ENCODE assay signal across 8 cellular contexts in genomic region chr4:140374130-140374477, GRCh38. TPM values are rescaled to one million over a fixed set of nuclear protein-coding genes. Genes with fewer than 3 reads are reported as not detected.
DNase-seq lines count a peak whose midpoint lies in the region; ATAC-seq and TF ChIP-seq lines count a peak whose summit lies in the region.

No MANE protein-coding gene starts in this region.

- H3K4me3 Mint-ChIP-seq in WTC11: no peak overlapping the region

- no peak for ATAC-seq in WTC11
- no peak for ATAC-seq in GM18867 (IDR thresholded peaks at IDR 0.05; ENCODE audit: unreplicated experiment)

- H3K27ac Mint-ChIP-seq in WTC11: peak overlapping the region; percentile 91

- H3K4me1 Mint-ChIP-seq in WTC11: peaks cover 22% of the 10 kb centered on the region

- no peaks in the 10 kb centered on the region for H3K9me3 Mint-ChIP-seq in WTC11

- H3K27ac ChIP-seq in iPS-18a (ENCODE audit: low read length) (peak overlapping the region; percentile 18), substantia nigra (ENCODE audit: low read depth, low read length, poor library complexity, severe bottlenecking) (peak overlapping the region; percentile 90)

- no peaks in the 10 kb centered on the region for H3K36me3 Mint-ChIP-seq in WTC11

- TF ChIP-seq CTCF in WTC11 (IDR thresholded peaks at IDR 0.05): no peak

- DNase-seq in NCI-H1694 treated with DMSO at 0.1 percent for 48 hours (lab: John Stamatoyannopoulos, UW) (peak; percentile 3), NCI-H1694 (lab: John Stamatoyannopoulos, UW) (no peak), WTC11 (ENCODE audit: low spot score) (no peak), substantia nigra (lab: John Stamatoyannopoulos, UW) (no peak), GM19240 (ENCODE audit: insufficient read length, low spot score) (no peak), NCI-H128 (lab: John Stamatoyannopoulos, UW; ENCODE audit: unreplicated experiment) (no peak)

- H3K27me3 ChIP-seq in iPS-18a (ENCODE audit: control insufficient read depth, insufficient read depth, low read length): no peaks in the 10 kb centered on the region

- POLR2A ChIA-PET in WTC11 (lab: Charles Lee): interaction anchor here (1.0 to 1.9 kb wide), 8 partner anchors 11 to 383 kb away, joined by 3 to 11 read pairs (median 6); partner anchors contain the start of genes CLGN, MGAT4D and TBC1D9

- no peaks in the 10 kb centered on the region for H3K27me3 Mint-ChIP-seq in WTC11 (ENCODE audit: low read depth)

- H3K4me3 ChIP-seq in iPS-18a (ENCODE audit: low read length): peak overlapping the region; percentile 83

- H3K36me3 ChIP-seq in iPS-18a (ENCODE audit: control insufficient read depth, low read depth, low read length): no peaks in the 10 kb centered on the region

- CTCF ChIA-PET in WTC11 (lab: Charles Lee): interaction anchor here (1.0 to 3.3 kb wide), 9 partner anchors 13 to 327 kb away, joined by 3 to 84 read pairs (median 7); partner anchors contain the start of genes CLGN and ELMOD2

- no peaks in the 10 kb centered on the region for H3K9me3 ChIP-seq in iPS-18a (ENCODE audit: control insufficient read depth, low read depth, low read length)

- peak overlapping the region; percentile 77 for H3K9ac ChIP-seq in iPS-18a (ENCODE audit: low read length)

- peaks cover 8% of the 10 kb centered on the region for H3K4me1 ChIP-seq in iPS-18a (ENCODE audit: control insufficient read depth, low read depth, low read length)

TF ChIP-seq in WTC11, 78 proteins besides CTCF, POLR2A, EP300 and RAD21:
- TF ChIP-seq FOXJ3 (CRISPR knock-in tag; IDR thresholded peaks at IDR 0.05; ENCODE audit: borderline replicate concordance): no peak
- TF ChIP-seq, protein P1, sequence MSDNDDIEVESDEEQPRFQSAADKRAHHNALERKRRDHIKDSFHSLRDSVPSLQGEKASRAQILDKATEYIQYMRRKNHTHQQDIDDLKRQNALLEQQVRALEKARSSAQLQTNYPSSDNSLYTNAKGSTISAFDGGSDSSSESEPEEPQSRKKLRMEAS (CRISPR knock-in tag; IDR thresholded peaks at IDR 0.05): no peak
- no peak for TF ChIP-seq ZNF121 (CRISPR knock-in tag; IDR thresholded peaks at IDR 0.05)
- TF ChIP-seq, protein P2, sequence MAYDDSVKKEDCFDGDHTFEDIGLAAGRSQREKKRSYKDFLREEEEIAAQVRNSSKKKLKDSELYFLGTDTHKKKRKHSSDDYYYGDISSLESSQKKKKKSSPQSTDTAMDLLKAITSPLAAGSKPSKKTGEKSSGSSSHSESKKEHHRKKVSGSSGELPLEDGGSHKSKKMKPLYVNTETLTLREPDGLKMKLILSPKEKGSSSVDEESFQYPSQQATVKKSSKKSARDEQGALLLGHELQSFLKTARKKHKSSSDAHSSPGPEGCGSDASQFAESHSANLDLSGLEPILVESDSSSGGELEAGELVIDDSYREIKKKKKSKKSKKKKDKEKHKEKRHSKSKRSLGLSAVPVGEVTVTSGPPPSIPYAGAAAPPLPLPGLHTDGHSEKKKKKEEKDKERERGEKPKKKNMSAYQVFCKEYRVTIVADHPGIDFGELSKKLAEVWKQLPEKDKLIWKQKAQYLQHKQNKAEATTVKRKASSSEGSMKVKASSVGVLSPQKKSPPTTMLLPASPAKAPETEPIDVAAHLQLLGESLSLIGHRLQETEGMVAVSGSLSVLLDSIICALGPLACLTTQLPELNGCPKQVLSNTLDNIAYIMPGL (CRISPR knock-in tag; IDR thresholded peaks at IDR 0.05): no peak
- no peak for TF ChIP-seq MXD4 (CRISPR knock-in tag; IDR thresholded peaks at IDR 0.05; ENCODE audit: borderline replicate concordance)
- TF ChIP-seq ZNF317 (CRISPR knock-in tag; IDR thresholded peaks at IDR 0.05; ENCODE audit: borderline replicate concordance, low read depth): no peak
- TF ChIP-seq KAT7 (CRISPR knock-in tag; IDR thresholded peaks at IDR 0.05; ENCODE audit: borderline replicate concordance): no peak
- no peak for TF ChIP-seq NR1H2 (CRISPR knock-in tag; IDR thresholded peaks at IDR 0.05)
- TF ChIP-seq, protein P3, sequence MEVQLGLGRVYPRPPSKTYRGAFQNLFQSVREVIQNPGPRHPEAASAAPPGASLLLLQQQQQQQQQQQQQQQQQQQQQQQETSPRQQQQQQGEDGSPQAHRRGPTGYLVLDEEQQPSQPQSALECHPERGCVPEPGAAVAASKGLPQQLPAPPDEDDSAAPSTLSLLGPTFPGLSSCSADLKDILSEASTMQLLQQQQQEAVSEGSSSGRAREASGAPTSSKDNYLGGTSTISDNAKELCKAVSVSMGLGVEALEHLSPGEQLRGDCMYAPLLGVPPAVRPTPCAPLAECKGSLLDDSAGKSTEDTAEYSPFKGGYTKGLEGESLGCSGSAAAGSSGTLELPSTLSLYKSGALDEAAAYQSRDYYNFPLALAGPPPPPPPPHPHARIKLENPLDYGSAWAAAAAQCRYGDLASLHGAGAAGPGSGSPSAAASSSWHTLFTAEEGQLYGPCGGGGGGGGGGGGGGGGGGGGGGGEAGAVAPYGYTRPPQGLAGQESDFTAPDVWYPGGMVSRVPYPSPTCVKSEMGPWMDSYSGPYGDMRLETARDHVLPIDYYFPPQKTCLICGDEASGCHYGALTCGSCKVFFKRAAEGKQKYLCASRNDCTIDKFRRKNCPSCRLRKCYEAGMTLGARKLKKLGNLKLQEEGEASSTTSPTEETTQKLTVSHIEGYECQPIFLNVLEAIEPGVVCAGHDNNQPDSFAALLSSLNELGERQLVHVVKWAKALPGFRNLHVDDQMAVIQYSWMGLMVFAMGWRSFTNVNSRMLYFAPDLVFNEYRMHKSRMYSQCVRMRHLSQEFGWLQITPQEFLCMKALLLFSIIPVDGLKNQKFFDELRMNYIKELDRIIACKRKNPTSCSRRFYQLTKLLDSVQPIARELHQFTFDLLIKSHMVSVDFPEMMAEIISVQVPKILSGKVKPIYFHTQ (CRISPR knock-in tag; IDR thresholded peaks at IDR 0.05): no peak
- TF ChIP-seq, protein P4, sequence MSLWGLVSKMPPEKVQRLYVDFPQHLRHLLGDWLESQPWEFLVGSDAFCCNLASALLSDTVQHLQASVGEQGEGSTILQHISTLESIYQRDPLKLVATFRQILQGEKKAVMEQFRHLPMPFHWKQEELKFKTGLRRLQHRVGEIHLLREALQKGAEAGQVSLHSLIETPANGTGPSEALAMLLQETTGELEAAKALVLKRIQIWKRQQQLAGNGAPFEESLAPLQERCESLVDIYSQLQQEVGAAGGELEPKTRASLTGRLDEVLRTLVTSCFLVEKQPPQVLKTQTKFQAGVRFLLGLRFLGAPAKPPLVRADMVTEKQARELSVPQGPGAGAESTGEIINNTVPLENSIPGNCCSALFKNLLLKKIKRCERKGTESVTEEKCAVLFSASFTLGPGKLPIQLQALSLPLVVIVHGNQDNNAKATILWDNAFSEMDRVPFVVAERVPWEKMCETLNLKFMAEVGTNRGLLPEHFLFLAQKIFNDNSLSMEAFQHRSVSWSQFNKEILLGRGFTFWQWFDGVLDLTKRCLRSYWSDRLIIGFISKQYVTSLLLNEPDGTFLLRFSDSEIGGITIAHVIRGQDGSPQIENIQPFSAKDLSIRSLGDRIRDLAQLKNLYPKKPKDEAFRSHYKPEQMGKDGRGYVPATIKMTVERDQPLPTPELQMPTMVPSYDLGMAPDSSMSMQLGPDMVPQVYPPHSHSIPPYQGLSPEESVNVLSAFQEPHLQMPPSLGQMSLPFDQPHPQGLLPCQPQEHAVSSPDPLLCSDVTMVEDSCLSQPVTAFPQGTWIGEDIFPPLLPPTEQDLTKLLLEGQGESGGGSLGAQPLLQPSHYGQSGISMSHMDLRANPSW (CRISPR knock-in tag; conservative IDR thresholded peaks at IDR 0.05; ENCODE audit: low read depth): no peak
- TF ChIP-seq CREM (CRISPR knock-in tag; IDR thresholded peaks at IDR 0.05): no peak
- no peak for TF ChIP-seq ELF4 (CRISPR knock-in tag; IDR thresholded peaks at IDR 0.05; ENCODE audit: low read depth)
- no peak for TF ChIP-seq ZNF263 (CRISPR knock-in tag; IDR thresholded peaks at IDR 0.05; ENCODE audit: low read depth)
- TF ChIP-seq SMAD3 (CRISPR knock-in tag; IDR thresholded peaks at IDR 0.05; ENCODE audit: borderline replicate concordance): no peak
- TF ChIP-seq ZBTB21 (CRISPR knock-in tag; IDR thresholded peaks at IDR 0.05; ENCODE audit: borderline replicate concordance): no peak
- no peak for TF ChIP-seq NFE2L1 (CRISPR knock-in tag; IDR thresholded peaks at IDR 0.05)
- no peak for TF ChIP-seq USF2 (CRISPR knock-in tag; IDR thresholded peaks at IDR 0.05)
- no peak for TF ChIP-seq ATF1 (CRISPR knock-in tag; IDR thresholded peaks at IDR 0.05)
- TF ChIP-seq JUN (CRISPR knock-in tag; IDR thresholded peaks at IDR 0.05): no peak
- no peak for TF ChIP-seq ZNF396 (CRISPR knock-in tag; IDR thresholded peaks at IDR 0.05; ENCODE audit: borderline replicate concordance)

RNA-seq across cellular contexts. Expression of gene SCOC, which starts 0.7 kb away (rescaled TPM):
- total RNA-seq in WTC11 (2021): 33.0 to 37.3 TPM (median 33.6 TPM) in 3 replicates

RNA-seq across cellular contexts. Expression of gene CLGN, which starts 53.3 kb away (rescaled TPM):
- 2.3 to 3.4 TPM (median 3.0 TPM) in 3 replicates for total RNA-seq in WTC11 (2021)
